ENCODE assay signal across 1 cellular context in the genomic region with DNA sequence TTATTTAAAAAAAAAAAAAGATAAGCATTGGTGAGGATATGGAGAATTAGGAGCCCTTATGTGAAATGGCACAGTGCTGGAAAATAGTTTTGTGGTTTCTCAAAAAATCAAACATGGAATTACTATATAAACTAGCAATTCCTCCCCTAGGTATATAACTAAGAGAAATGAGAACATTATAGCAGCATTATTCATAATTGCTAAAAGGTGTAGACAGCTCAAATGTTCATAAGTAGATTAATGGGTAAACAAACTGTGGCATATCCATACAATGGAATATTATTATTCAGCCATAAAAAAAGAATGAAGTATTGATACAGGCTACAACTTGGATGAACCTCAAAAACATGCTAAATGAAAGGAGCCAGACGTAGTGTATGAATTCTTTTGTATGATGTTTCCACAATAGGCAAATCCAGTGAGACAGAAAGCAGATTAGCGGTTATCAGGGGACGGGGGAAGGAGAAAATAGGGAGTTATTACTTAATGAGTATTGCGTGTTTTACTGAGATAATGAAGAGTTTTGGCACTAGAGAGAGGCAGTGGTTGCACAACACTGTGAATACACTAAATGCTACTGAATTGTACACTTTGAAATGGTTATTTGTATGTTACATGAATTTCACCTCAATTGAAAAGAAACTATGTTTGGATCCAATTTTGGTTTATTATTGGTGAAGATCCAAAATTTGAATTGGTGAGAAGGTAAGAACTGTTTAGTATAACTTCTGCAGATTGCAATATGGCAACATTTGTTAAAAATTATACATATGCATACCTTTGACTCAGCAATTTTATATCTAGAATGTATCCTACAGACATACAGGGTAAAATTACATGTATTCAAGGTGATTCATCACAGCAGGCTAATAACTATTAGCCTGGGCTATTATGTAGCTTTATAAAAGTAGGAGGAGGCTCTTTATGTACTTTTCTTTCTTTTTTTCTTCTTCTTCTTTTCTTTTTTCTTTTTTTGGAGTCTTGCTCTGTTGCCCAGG.
TF ChIP-seq lines count a peak whose summit lies in the region.

No MANE protein-coding gene starts in this region.

TF ChIP-seq in K562, 482 proteins besides CTCF, POLR2A, EP300 and RAD21 (continued from another document and continues in another):
- TF ChIP-seq, protein P1, sequence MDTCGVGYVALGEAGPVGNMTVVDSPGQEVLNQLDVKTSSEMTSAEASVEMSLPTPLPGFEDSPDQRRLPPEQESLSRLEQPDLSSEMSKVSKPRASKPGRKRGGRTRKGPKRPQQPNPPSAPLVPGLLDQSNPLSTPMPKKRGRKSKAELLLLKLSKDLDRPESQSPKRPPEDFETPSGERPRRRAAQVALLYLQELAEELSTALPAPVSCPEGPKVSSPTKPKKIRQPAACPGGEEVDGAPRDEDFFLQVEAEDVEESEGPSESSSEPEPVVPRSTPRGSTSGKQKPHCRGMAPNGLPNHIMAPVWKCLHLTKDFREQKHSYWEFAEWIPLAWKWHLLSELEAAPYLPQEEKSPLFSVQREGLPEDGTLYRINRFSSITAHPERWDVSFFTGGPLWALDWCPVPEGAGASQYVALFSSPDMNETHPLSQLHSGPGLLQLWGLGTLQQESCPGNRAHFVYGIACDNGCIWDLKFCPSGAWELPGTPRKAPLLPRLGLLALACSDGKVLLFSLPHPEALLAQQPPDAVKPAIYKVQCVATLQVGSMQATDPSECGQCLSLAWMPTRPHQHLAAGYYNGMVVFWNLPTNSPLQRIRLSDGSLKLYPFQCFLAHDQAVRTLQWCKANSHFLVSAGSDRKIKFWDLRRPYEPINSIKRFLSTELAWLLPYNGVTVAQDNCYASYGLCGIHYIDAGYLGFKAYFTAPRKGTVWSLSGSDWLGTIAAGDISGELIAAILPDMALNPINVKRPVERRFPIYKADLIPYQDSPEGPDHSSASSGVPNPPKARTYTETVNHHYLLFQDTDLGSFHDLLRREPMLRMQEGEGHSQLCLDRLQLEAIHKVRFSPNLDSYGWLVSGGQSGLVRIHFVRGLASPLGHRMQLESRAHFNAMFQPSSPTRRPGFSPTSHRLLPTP (IDR thresholded peaks at IDR 0.05; ENCODE audit: borderline replicate concordance, extremely low read depth, insufficient read length) = no peak
- TF ChIP-seq, protein P2, sequence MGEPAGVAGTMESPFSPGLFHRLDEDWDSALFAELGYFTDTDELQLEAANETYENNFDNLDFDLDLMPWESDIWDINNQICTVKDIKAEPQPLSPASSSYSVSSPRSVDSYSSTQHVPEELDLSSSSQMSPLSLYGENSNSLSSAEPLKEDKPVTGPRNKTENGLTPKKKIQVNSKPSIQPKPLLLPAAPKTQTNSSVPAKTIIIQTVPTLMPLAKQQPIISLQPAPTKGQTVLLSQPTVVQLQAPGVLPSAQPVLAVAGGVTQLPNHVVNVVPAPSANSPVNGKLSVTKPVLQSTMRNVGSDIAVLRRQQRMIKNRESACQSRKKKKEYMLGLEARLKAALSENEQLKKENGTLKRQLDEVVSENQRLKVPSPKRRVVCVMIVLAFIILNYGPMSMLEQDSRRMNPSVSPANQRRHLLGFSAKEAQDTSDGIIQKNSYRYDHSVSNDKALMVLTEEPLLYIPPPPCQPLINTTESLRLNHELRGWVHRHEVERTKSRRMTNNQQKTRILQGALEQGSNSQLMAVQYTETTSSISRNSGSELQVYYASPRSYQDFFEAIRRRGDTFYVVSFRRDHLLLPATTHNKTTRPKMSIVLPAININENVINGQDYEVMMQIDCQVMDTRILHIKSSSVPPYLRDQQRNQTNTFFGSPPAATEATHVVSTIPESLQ (CRISPR knock-in tag; IDR thresholded peaks at IDR 0.05) = no peak
- TF ChIP-seq SETDB1 (IDR thresholded peaks at IDR 0.05; ENCODE audit: low read length) = no peak
- TF ChIP-seq MEF2A (IDR thresholded peaks at IDR 0.05; ENCODE audit: control insufficient read depth, low read depth, low read length) = no peak
- peak; percentile 82 for TF ChIP-seq CXXC5 (CRISPR knock-in tag; IDR thresholded peaks at IDR 0.05)
- TF ChIP-seq ZBED1 (IDR thresholded peaks at IDR 0.05) = no peak
- no peak for TF ChIP-seq ZNF124 (CRISPR knock-in tag; IDR thresholded peaks at IDR 0.05)
- TF ChIP-seq HEY1 (CRISPR knock-in tag; IDR thresholded peaks at IDR 0.05; ENCODE audit: borderline replicate concordance) = no peak
- TF ChIP-seq POLR2AphosphoS2 (IDR thresholded peaks at IDR 0.05; ENCODE audit: low read length) = no peak
- TF ChIP-seq HDAC1 (IDR thresholded peaks at IDR 0.05) = peak in 1 of 2 experiments; percentile 35; a peak in 2 of 4 replicates
- no peak for TF ChIP-seq WHSC1 (IDR thresholded peaks at IDR 0.05; ENCODE audit: low read length)
- TF ChIP-seq KHSRP (IDR thresholded peaks at IDR 0.05) = no peak
- TF ChIP-seq FOXA1 (IDR thresholded peaks at IDR 0.05; ENCODE audit: borderline replicate concordance) = no peak
- no peak for TF ChIP-seq ZNF695 (CRISPR knock-in tag; IDR thresholded peaks at IDR 0.05)
- no peak for TF ChIP-seq NCOA2 (IDR thresholded peaks at IDR 0.05; ENCODE audit: partially characterized antibody in 2 of 2)
- no peak for TF ChIP-seq ZNF79 (CRISPR knock-in tag; IDR thresholded peaks at IDR 0.05; ENCODE audit: low read depth)
- TF ChIP-seq, protein P3, sequence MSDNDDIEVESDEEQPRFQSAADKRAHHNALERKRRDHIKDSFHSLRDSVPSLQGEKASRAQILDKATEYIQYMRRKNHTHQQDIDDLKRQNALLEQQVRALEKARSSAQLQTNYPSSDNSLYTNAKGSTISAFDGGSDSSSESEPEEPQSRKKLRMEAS (CRISPR knock-in tag; IDR thresholded peaks at IDR 0.05) = no peak
- no peak for TF ChIP-seq ZNF41 (CRISPR knock-in tag; conservative IDR thresholded peaks at IDR 0.05)
- no peak for TF ChIP-seq FOXA3 (CRISPR knock-in tag; conservative IDR thresholded peaks at IDR 0.05 in 1 of 2, IDR thresholded peaks at IDR 0.05 in 1 of 2)
- TF ChIP-seq, protein P4, sequence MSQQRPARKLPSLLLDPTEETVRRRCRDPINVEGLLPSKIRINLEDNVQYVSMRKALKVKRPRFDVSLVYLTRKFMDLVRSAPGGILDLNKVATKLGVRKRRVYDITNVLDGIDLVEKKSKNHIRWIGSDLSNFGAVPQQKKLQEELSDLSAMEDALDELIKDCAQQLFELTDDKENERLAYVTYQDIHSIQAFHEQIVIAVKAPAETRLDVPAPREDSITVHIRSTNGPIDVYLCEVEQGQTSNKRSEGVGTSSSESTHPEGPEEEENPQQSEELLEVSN (IDR thresholded peaks at IDR 0.05; ENCODE audit: borderline replicate concordance in 1 of 2, extremely low read depth in 1 of 2, insufficient read depth in 1 of 2, insufficient read length in 1 of 2, low read depth in 1 of 2, low read length in 1 of 2, poor library complexity in 1 of 2, severe bottlenecking in 1 of 2) = no peak
- TF ChIP-seq, protein P5, sequence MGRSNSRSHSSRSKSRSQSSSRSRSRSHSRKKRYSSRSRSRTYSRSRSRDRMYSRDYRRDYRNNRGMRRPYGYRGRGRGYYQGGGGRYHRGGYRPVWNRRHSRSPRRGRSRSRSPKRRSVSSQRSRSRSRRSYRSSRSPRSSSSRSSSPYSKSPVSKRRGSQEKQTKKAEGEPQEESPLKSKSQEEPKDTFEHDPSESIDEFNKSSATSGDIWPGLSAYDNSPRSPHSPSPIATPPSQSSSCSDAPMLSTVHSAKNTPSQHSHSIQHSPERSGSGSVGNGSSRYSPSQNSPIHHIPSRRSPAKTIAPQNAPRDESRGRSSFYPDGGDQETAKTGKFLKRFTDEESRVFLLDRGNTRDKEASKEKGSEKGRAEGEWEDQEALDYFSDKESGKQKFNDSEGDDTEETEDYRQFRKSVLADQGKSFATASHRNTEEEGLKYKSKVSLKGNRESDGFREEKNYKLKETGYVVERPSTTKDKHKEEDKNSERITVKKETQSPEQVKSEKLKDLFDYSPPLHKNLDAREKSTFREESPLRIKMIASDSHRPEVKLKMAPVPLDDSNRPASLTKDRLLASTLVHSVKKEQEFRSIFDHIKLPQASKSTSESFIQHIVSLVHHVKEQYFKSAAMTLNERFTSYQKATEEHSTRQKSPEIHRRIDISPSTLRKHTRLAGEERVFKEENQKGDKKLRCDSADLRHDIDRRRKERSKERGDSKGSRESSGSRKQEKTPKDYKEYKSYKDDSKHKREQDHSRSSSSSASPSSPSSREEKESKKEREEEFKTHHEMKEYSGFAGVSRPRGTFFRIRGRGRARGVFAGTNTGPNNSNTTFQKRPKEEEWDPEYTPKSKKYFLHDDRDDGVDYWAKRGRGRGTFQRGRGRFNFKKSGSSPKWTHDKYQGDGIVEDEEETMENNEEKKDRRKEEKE (IDR thresholded peaks at IDR 0.05; ENCODE audit: borderline replicate concordance in 1 of 2, control insufficient read depth in 1 of 2, low read depth in 2 of 2, low read length in 1 of 2) = no peak
- no peak for TF ChIP-seq STAG1 (CRISPR knock-in tag; IDR thresholded peaks at IDR 0.05; ENCODE audit: borderline replicate concordance)
- TF ChIP-seq CCAR2 (IDR thresholded peaks at IDR 0.05; ENCODE audit: low read depth, low read length) = no peak
- TF ChIP-seq MYNN (IDR thresholded peaks at IDR 0.05) = no peak
- no peak for TF ChIP-seq MYNN (CRISPR knock-in tag; IDR thresholded peaks at IDR 0.05)
- TF ChIP-seq, protein P6, sequence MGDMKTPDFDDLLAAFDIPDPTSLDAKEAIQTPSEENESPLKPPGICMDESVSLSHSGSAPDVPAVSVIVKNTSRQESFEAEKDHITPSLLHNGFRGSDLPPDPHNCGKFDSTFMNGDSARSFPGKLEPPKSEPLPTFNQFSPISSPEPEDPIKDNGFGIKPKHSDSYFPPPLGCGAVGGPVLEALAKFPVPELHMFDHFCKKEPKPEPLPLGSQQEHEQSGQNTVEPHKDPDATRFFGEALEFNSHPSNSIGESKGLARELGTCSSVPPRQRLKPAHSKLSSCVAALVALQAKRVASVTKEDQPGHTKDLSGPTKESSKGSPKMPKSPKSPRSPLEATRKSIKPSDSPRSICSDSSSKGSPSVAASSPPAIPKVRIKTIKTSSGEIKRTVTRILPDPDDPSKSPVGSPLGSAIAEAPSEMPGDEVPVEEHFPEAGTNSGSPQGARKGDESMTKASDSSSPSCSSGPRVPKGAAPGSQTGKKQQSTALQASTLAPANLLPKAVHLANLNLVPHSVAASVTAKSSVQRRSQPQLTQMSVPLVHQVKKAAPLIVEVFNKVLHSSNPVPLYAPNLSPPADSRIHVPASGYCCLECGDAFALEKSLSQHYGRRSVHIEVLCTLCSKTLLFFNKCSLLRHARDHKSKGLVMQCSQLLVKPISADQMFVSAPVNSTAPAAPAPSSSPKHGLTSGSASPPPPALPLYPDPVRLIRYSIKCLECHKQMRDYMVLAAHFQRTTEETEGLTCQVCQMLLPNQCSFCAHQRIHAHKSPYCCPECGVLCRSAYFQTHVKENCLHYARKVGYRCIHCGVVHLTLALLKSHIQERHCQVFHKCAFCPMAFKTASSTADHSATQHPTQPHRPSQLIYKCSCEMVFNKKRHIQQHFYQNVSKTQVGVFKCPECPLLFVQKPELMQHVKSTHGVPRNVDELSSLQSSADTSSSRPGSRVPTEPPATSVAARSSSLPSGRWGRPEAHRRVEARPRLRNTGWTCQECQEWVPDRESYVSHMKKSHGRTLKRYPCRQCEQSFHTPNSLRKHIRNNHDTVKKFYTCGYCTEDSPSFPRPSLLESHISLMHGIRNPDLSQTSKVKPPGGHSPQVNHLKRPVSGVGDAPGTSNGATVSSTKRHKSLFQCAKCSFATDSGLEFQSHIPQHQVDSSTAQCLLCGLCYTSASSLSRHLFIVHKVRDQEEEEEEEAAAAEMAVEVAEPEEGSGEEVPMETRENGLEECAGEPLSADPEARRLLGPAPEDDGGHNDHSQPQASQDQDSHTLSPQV (IDR thresholded peaks at IDR 0.05) = no peak
- TF ChIP-seq C11orf30 (IDR thresholded peaks at IDR 0.05; ENCODE audit: low read depth) = peak; percentile 94
- no peak for TF ChIP-seq CC2D1A (IDR thresholded peaks at IDR 0.05)
- no peak for TF ChIP-seq MBD2 (IDR thresholded peaks at IDR 0.05; ENCODE audit: borderline replicate concordance, low read depth)
- no peak for TF ChIP-seq ZNF551 (CRISPR knock-in tag; IDR thresholded peaks at IDR 0.05)
- TF ChIP-seq, protein P7, sequence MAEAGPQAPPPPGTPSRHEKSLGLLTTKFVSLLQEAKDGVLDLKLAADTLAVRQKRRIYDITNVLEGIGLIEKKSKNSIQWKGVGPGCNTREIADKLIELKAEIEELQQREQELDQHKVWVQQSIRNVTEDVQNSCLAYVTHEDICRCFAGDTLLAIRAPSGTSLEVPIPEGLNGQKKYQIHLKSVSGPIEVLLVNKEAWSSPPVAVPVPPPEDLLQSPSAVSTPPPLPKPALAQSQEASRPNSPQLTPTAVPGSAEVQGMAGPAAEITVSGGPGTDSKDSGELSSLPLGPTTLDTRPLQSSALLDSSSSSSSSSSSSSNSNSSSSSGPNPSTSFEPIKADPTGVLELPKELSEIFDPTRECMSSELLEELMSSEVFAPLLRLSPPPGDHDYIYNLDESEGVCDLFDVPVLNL (CRISPR knock-in tag; IDR thresholded peaks at IDR 0.05; ENCODE audit: low read depth) = no peak
- TF ChIP-seq CBFA2T3 (IDR thresholded peaks at IDR 0.05) = peak; percentile 92
- TF ChIP-seq ATF7 (IDR thresholded peaks at IDR 0.05) = peak; percentile 42; the same call in 1 of the 2 replicates
- no peak for TF ChIP-seq ZKSCAN8 (CRISPR knock-in tag; IDR thresholded peaks at IDR 0.05)
- TF ChIP-seq, protein P8, sequence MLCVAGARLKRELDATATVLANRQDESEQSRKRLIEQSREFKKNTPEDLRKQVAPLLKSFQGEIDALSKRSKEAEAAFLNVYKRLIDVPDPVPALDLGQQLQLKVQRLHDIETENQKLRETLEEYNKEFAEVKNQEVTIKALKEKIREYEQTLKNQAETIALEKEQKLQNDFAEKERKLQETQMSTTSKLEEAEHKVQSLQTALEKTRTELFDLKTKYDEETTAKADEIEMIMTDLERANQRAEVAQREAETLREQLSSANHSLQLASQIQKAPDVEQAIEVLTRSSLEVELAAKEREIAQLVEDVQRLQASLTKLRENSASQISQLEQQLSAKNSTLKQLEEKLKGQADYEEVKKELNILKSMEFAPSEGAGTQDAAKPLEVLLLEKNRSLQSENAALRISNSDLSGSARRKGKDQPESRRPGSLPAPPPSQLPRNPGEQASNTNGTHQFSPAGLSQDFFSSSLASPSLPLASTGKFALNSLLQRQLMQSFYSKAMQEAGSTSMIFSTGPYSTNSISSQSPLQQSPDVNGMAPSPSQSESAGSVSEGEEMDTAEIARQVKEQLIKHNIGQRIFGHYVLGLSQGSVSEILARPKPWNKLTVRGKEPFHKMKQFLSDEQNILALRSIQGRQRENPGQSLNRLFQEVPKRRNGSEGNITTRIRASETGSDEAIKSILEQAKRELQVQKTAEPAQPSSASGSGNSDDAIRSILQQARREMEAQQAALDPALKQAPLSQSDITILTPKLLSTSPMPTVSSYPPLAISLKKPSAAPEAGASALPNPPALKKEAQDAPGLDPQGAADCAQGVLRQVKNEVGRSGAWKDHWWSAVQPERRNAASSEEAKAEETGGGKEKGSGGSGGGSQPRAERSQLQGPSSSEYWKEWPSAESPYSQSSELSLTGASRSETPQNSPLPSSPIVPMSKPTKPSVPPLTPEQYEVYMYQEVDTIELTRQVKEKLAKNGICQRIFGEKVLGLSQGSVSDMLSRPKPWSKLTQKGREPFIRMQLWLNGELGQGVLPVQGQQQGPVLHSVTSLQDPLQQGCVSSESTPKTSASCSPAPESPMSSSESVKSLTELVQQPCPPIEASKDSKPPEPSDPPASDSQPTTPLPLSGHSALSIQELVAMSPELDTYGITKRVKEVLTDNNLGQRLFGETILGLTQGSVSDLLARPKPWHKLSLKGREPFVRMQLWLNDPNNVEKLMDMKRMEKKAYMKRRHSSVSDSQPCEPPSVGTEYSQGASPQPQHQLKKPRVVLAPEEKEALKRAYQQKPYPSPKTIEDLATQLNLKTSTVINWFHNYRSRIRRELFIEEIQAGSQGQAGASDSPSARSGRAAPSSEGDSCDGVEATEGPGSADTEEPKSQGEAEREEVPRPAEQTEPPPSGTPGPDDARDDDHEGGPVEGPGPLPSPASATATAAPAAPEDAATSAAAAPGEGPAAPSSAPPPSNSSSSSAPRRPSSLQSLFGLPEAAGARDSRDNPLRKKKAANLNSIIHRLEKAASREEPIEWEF (CRISPR knock-in tag; IDR thresholded peaks at IDR 0.05) = no peak
- no peak for TF ChIP-seq PRMT5 (CRISPR knock-in tag; IDR thresholded peaks at IDR 0.05)
- TF ChIP-seq SMAD2 (IDR thresholded peaks at IDR 0.05; ENCODE audit: low read depth, low read length) = no peak
- no peak for TF ChIP-seq RAD51 (IDR thresholded peaks at IDR 0.05; ENCODE audit: borderline replicate concordance, low read depth)
